Comparison of ENCODE assay signal across 8 cellular contexts in the genomic region with DNA sequence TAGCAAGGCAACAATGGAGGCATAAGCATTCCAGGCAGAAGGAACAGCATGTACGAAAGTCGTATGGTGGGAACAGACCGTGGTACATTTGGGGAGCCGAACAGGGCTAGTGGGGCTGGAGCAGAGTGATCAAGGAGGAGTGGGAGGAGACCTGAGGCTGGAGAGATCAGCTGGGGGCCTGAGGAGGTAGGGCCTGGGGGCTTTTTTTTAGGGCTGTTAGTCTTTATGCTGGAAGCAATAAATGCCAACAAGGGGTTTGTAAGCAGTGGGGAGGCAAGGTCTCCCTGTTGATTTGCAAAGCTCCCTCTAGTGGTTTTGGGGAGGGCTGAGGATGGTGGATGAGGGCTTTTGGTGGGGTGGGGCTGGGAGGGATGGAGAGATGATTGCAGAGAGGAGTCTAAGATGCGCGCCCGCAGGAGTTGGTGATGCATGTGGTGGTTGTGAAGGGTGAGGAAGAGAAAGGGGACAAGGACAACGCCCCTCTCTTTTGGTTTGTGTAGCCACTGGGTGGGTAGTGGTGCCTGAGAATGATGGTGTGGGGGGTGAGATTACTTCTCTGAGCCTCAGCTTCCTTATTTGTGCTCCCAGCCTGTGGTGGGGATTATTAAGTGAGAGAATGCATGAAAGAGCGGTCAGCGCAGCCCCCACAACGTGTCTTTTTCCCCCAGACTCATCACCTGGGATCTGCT.
DNase-seq lines count a peak whose midpoint lies in the region; ATAC-seq and TF ChIP-seq lines count a peak whose summit lies in the region.

No MANE protein-coding gene starts in this region.

- H3K36me3 ChIP-seq in brain microvascular endothelial cell (replicated peaks): no peaks in the 10 kb centered on the region

- DNase-seq in AG10803 (ENCODE audit: low read depth): no peak
- peak; percentile 72 for DNase-seq in GM20000 (ENCODE audit: low spot score)
- peak; percentile 62 for DNase-seq in SK-MEL-5 (ENCODE audit: low read depth, low spot score)
- no peak for DNase-seq in brain microvascular endothelial cell
- no peak for DNase-seq in retinal pigment epithelial cell (ENCODE audit: low read depth)
- no peak for DNase-seq in midbrain (lab: John Stamatoyannopoulos, UW)
- DNase-seq in NCI-H69 (lab: John Stamatoyannopoulos, UW): no peak

- H3K4me3 ChIP-seq in AG10803 (ENCODE audit: low read length) (no peak overlapping the region), brain microvascular endothelial cell (ENCODE audit: low read depth, low read length) (no peak overlapping the region), retinal pigment epithelial cell (ENCODE audit: low read length) (no peak overlapping the region)

- ATAC-seq in GM18870 (IDR thresholded peaks at IDR 0.05; ENCODE audit: unreplicated experiment): no peak

- TF ChIP-seq CTCF in AG10803 (conservative IDR thresholded peaks at IDR 0.05; ENCODE audit: low read length) (peak; percentile 35), GM20000 (IDR thresholded peaks at IDR 0.05; ENCODE audit: extremely low read depth, missing control alignments) (peak; percentile 48), brain microvascular endothelial cell (IDR thresholded peaks at IDR 0.05; ENCODE audit: low read depth, low read length, missing control alignments) (peak; percentile 74), retinal pigment epithelial cell (conservative IDR thresholded peaks at IDR 0.05; ENCODE audit: low read depth, low read length) (peak; percentile 49)

- H3K27ac ChIP-seq in brain microvascular endothelial cell: no peak overlapping the region

- in situ Hi-C loops in SK-MEL-5 (cut with HindIII; ENCODE audit: low pct_unique_long_range_greater_than_20kb, low sequenced_read_pairs): no loop called here
- in situ Hi-C loops in brain microvascular endothelial cell (cut with HindIII; ENCODE audit: low pct_ligation_motif_present, low sequenced_read_pairs): no loop called here

- no peaks in the 10 kb centered on the region for H3K27me3 ChIP-seq in brain microvascular endothelial cell (replicated peaks)

Comparison
In these comparisons a context has a peak if more than half of its experiments do, and no peak if none do; other contexts are left out.
1. DNase-seq: peak in GM20000 (single experiment) and SK-MEL-5 (single experiment); none in AG10803 (single experiment), brain microvascular endothelial cell (single experiment), retinal pigment epithelial cell (single experiment), midbrain (single experiment) and NCI-H69 (single experiment).
2. Peak in every context shown above with its lines, with median percentiles within 50 percentile points of each other: CTCF ChIP-seq.